In genomic region chr14:77032483-77032853, GRCh38 we compare ENCODE assay signal across 8 cellular contexts. TPM values are rescaled to one million over a fixed set of nuclear protein-coding genes. Genes with fewer than 3 reads are reported as not detected.
DNase-seq lines count a peak whose midpoint lies in the region; ATAC-seq lines count a peak whose summit lies in the region.

No MANE protein-coding gene starts in this region.

- no peak for DNase-seq in T-helper 2 cell treated with Interferon-gamma antibody and Interleukin-4, amounts not matched to agents 5 μg/mL and 100 μg/mL, for 36 hours (ENCODE audit: low spot score)
- no peak for DNase-seq in T-helper 2 cell
- no peak for DNase-seq in activated T-helper 2 cell treated with anti-CD3 and anti-CD28 coated beads, Interferon-gamma antibody, Interleukin-2, Interleukin-4, amounts not matched to agents 10 μg/mL and 5 μg/mL and 100 μg/mL, durations not matched to agents 14 hours and 24 hours and 36 hours (ENCODE audit: low spot score)
- DNase-seq in iPS-NIHi11 (ENCODE audit: low spot score), result no peak

- H3K9me3 Mint-ChIP-seq in T-helper 2 cell treated with Interferon-gamma antibody and Interleukin-4, amounts not matched to agents 5 μg/mL and 100 μg/mL, for 36 hours, result no peaks in the 10 kb centered on the region
- no peaks in the 10 kb centered on the region for H3K9me3 Mint-ChIP-seq in activated T-helper 2 cell treated with anti-CD3 and anti-CD28 coated beads, Interferon-gamma antibody, Interleukin-2, Interleukin-4, amounts not matched to agents 10 μg/mL and 5 μg/mL and 100 μg/mL, durations not matched to agents 14 hours and 24 hours and 36 hours

- ATAC-seq in GM18498 (IDR thresholded peaks at IDR 0.05; ENCODE audit: unreplicated experiment) (no peak), HG03280 (IDR thresholded peaks at IDR 0.05; ENCODE audit: unreplicated experiment) (no peak)

- H3K4me3 Mint-ChIP-seq in T-helper 2 cell treated with Interferon-gamma antibody and Interleukin-4, amounts not matched to agents 5 μg/mL and 100 μg/mL, for 36 hours, result peak overlapping the region; percentile 94
- peak overlapping the region; percentile 90 for H3K4me3 Mint-ChIP-seq in activated T-helper 2 cell treated with anti-CD3 and anti-CD28 coated beads, Interferon-gamma antibody, Interleukin-2, Interleukin-4, amounts not matched to agents 10 μg/mL and 5 μg/mL and 100 μg/mL, durations not matched to agents 14 hours and 24 hours and 36 hours (ENCODE audit: low read depth)

- peak overlapping the region; percentile 95 for H3K27ac ChIP-seq in layer of hippocampus (ENCODE audit: low read depth, low read length)
- peak overlapping the region; percentile 94 for H3K27ac ChIP-seq in temporal lobe (ENCODE audit: low read depth, low read length)

- peaks cover 56% of the 10 kb centered on the region for H3K4me1 Mint-ChIP-seq in T-helper 2 cell treated with Interferon-gamma antibody and Interleukin-4, amounts not matched to agents 5 μg/mL and 100 μg/mL, for 36 hours (ENCODE audit: low read depth)
- peaks cover 60% of the 10 kb centered on the region for H3K4me1 Mint-ChIP-seq in activated T-helper 2 cell treated with anti-CD3 and anti-CD28 coated beads, Interferon-gamma antibody, Interleukin-2, Interleukin-4, amounts not matched to agents 10 μg/mL and 5 μg/mL and 100 μg/mL, durations not matched to agents 14 hours and 24 hours and 36 hours (ENCODE audit: low read depth)

- intact Hi-C loops in activated T-helper 2 cell treated with anti-CD3 and anti-CD28 coated beads, Interferon-gamma antibody, Interleukin-2, Interleukin-4, amounts not matched to agents 10 μg/mL and 5 μg/mL and 100 μg/mL, durations not matched to agents 14 hours and 24 hours and 36 hours (cut with micrococcal nuclease), result loop anchor here (1.0 to 2.0 kb wide), 2 partner anchors 8 to 76 kb away; no protein-coding TSS in a partner anchor

- H3K27me3 ChIP-seq in layer of hippocampus (ENCODE audit: control insufficient read depth, insufficient read depth, low read length), result no peaks in the 10 kb centered on the region

- no peaks in the 10 kb centered on the region for H3K27me3 Mint-ChIP-seq in T-helper 2 cell treated with Interferon-gamma antibody and Interleukin-4, amounts not matched to agents 5 μg/mL and 100 μg/mL, for 36 hours (ENCODE audit: low read depth)
- no peaks in the 10 kb centered on the region for H3K27me3 Mint-ChIP-seq in activated T-helper 2 cell treated with anti-CD3 and anti-CD28 coated beads, Interferon-gamma antibody, Interleukin-2, Interleukin-4, amounts not matched to agents 10 μg/mL and 5 μg/mL and 100 μg/mL, durations not matched to agents 14 hours and 24 hours and 36 hours (ENCODE audit: low read depth)

- H3K27ac Mint-ChIP-seq in T-helper 2 cell treated with Interferon-gamma antibody and Interleukin-4, amounts not matched to agents 5 μg/mL and 100 μg/mL, for 36 hours, result peak overlapping the region; percentile 95
- H3K27ac Mint-ChIP-seq in activated T-helper 2 cell treated with anti-CD3 and anti-CD28 coated beads, Interferon-gamma antibody, Interleukin-2, Interleukin-4, amounts not matched to agents 10 μg/mL and 5 μg/mL and 100 μg/mL, durations not matched to agents 14 hours and 24 hours and 36 hours, result peak overlapping the region; percentile 99

- H3K36me3 Mint-ChIP-seq in T-helper 2 cell treated with Interferon-gamma antibody and Interleukin-4, amounts not matched to agents 5 μg/mL and 100 μg/mL, for 36 hours (ENCODE audit: low read depth), result peaks cover 6% of the 10 kb centered on the region
- H3K36me3 Mint-ChIP-seq in activated T-helper 2 cell treated with anti-CD3 and anti-CD28 coated beads, Interferon-gamma antibody, Interleukin-2, Interleukin-4, amounts not matched to agents 10 μg/mL and 5 μg/mL and 100 μg/mL, durations not matched to agents 14 hours and 24 hours and 36 hours (ENCODE audit: low read depth), result peaks cover 6% of the 10 kb centered on the region

RNA-seq across cellular contexts. Expression of gene IRF2BPL, which starts 4.0 kb away (rescaled TPM):
- total RNA-seq in activated T-helper 2 cell treated with anti-CD3 and anti-CD28 coated beads, Interferon-gamma antibody, Interleukin-2, Interleukin-4, amounts not matched to agents 10 μg/mL and 5 μg/mL and 100 μg/mL, durations not matched to agents 14 hours and 24 hours and 36 hours, result 34.8 and 35.8 TPM in 2 replicates
- 54.6 TPM for total RNA-seq in temporal lobe
